In the genomic region with DNA sequence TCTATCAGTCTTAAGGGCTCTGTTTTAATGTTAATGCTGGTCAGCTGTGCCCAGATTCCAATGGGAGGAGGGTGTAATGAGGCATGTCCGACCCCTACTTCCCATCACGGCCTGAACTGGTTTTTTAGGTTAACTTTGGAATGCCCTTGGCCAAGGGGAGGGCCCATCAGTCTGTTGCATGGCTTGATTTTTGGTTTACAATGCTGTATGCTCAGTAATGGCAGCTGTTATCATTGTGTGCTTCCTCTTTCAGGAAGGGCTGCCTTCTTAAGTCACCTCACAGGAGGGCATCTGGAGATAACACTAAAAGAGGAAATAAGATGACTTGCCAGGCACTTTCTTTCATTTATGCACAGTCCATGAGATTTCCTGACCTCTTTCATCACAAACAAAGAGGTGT, we compare ENCODE assay signal across 12 cellular contexts. TPM values are rescaled to one million over a fixed set of nuclear protein-coding genes. Genes with fewer than 3 reads are reported as not detected.
DNase-seq lines count a peak whose midpoint lies in the region; ATAC-seq lines count a peak whose summit lies in the region.
"Had no signal": no experiment of that assay in that cellular context is flagged by ENCODE, and none has a peak within 500 bp of the region (broad histone marks: within the 10 kb centered on the region; RNA-seq: fewer than 3 reads in every experiment).

No MANE protein-coding gene starts in this region.

- no peak overlapping the region for H3K27ac Mint-ChIP-seq in immature natural killer cell

- DNase-seq in NCI-H748 (lab: John Stamatoyannopoulos, UW; ENCODE audit: unreplicated experiment) (peak; percentile 34), NCI-H748 treated with DMSO at 0.1 percent for 48 hours (lab: John Stamatoyannopoulos, UW) (no peak), SKM-1 (lab: John Stamatoyannopoulos, UW; ENCODE audit: unreplicated experiment) (peak; percentile 39), germinal center (ENCODE audit: low spot score) (peak; percentile 14), immature natural killer cell (no peak)
- no peak for DNase-seq in activated T-cell treated with anti-CD3 and anti-CD28 coated beads, Interleukin-2, amount 50 U/mL, for 4 hours
- DNase-seq: NCI-H2171; stimulated activated naive CD8-positive, alpha-beta T cell treated with anti-CD3 and anti-CD28 coated beads, Interleukin-15, Interleukin-2, amounts not matched to agents 100 U/mL and 50 U/mL, for 24 hours; T1000 had no signal

- H3K36me3 Mint-ChIP-seq in immature natural killer cell = no peaks in the 10 kb centered on the region
- H3K36me3 Mint-ChIP-seq in activated T-cell treated with anti-CD3 and anti-CD28 coated beads, Interleukin-2, amount 50 U/mL, for 4 hours (ENCODE audit: insufficient read depth) = no peaks in the 10 kb centered on the region

- H3K27ac ChIP-seq in temporal lobe (ENCODE audit: low read depth, low read length) = peak overlapping the region; percentile 4

- H3K4me1 Mint-ChIP-seq in immature natural killer cell = peaks cover 0 to 4% of the 10 kb centered on the region in 2 donors
- H3K4me1 Mint-ChIP-seq in activated T-cell treated with anti-CD3 and anti-CD28 coated beads, Interleukin-2, amount 50 U/mL, for 4 hours (ENCODE audit: low read depth) = no peaks in the 10 kb centered on the region

- no peak for ATAC-seq in activated T-cell treated with anti-CD3 and anti-CD28 coated beads, Interleukin-2, amount 50 U/mL, for 4 hours
- ATAC-seq in HG03439 (IDR thresholded peaks at IDR 0.05; ENCODE audit: unreplicated experiment) = no peak
- ATAC-seq: A549; stimulated activated naive CD8-positive, alpha-beta T cell treated with anti-CD3 and anti-CD28 coated beads, Interleukin-15, Interleukin-2, amounts not matched to agents 100 U/mL and 50 U/mL, for 24 hours had no signal

- no peak overlapping the region for H3K4me3 Mint-ChIP-seq in immature natural killer cell
- H3K4me3 Mint-ChIP-seq in activated T-cell treated with anti-CD3 and anti-CD28 coated beads, Interleukin-2, amount 50 U/mL, for 4 hours = no peak overlapping the region

- peaks cover 2 to 6% (median 4%) of the 10 kb centered on the region in 3 donors for H3K27me3 Mint-ChIP-seq in immature natural killer cell (ENCODE audit: low read depth in 3 of 3)
- H3K27me3 Mint-ChIP-seq in activated T-cell treated with anti-CD3 and anti-CD28 coated beads, Interleukin-2, amount 50 U/mL, for 4 hours (ENCODE audit: low read depth) = no peaks in the 10 kb centered on the region

- H3K9me3 Mint-ChIP-seq in immature natural killer cell = peaks cover 0 to 2% (median 0%) of the 10 kb centered on the region in 6 donors
- H3K9me3 Mint-ChIP-seq in activated T-cell treated with anti-CD3 and anti-CD28 coated beads, Interleukin-2, amount 50 U/mL, for 4 hours = no peaks in the 10 kb centered on the region

RNA-seq across cellular contexts. Expression of gene ATXN3L, which starts 36.3 kb away (rescaled TPM):
- not detected for total RNA-seq in temporal lobe
- polyA plus RNA-seq in immature natural killer cell = not detected
- not detected for total RNA-seq in activated T-cell treated with anti-CD3 and anti-CD28 coated beads, Interleukin-2, amount 50 U/mL, for 4 hours
- polyA plus RNA-seq: A549 had no signal

Comparison
In these comparisons a context has a peak if more than half of its experiments do, and no peak if none do; other contexts are left out.
1. DNase-seq: peak in NCI-H748 (single experiment), SKM-1 (single experiment) and germinal center (single experiment); none in NCI-H748 treated with DMSO at 0.1 percent for 48 hours (single experiment), immature natural killer cell (0 of 3) and activated T-cell treated with anti-CD3 and anti-CD28 coated beads, Interleukin-2, amount 50 U/mL, for 4 hours (single experiment).